In genomic region chr12:131375972-131376345, GRCh38 we compare ENCODE assay signal across 32 cellular contexts.
"Had no signal": no experiment of that assay in that cellular context is flagged by ENCODE, and none has a peak within 500 bp of the region (broad histone marks: within the 10 kb centered on the region; RNA-seq: fewer than 3 reads in every experiment).

No MANE protein-coding gene starts in this region.

- H3K9me3 ChIP-seq: colonic mucosa, esophagus squamous epithelium, gastroesophageal sphincter had no signal

- H3K36me3 ChIP-seq: brain microvascular endothelial cell, colonic mucosa, esophagus squamous epithelium, gastroesophageal sphincter, WERI-Rb-1 had no signal

- DNase-seq: activated B cell treated with CpG ODN at 0.5 μM for 24 hours; activated CD4-positive, alpha-beta T cell treated with anti-CD3 and anti-CD28 coated beads for 48 hours; activated CD4-positive, alpha-beta T cell treated with anti-CD3 and anti-CD28 coated beads, Interleukin-2, amount 50 U/mL, for 1 hour; activated CD4-positive, alpha-beta T cell treated with anti-CD3 and anti-CD28 coated beads, Interleukin-2, amount 50 U/mL, for 48 hours; activated CD8-positive, alpha-beta memory T cell treated with anti-CD3 and anti-CD28 coated beads for 24 hours; activated CD8-positive, alpha-beta T cell treated with anti-CD3 and anti-CD28 coated beads for 36 hours; activated effector memory CD4-positive, alpha-beta T cell treated with Interleukin-2 at 50 U/mL for 16 hours; activated gamma-delta T cell treated with Interleukin-2 at 50 U/mL for 16 hours; activated naive CD4-positive, alpha-beta T cell treated with anti-CD3 and anti-CD28 coated beads, Interleukin-2, amount 50 U/mL, for 16 hours; activated naive CD4-positive, alpha-beta T cell treated with Interleukin-2 at 50 U/mL for 16 hours; activated T-cell treated with anti-CD3 and anti-CD28 coated beads, Interleukin-2, amount 50 U/mL, for 4 hours; amniotic stem cell; anterior cingulate cortex; brain microvascular endothelial cell; caudate nucleus; colonic mucosa; dorsolateral prefrontal cortex; effector CD4-positive, alpha-beta T cell; effector memory CD8-positive, alpha-beta T cell; esophagus squamous epithelium; foreskin melanocyte; T-helper 1 cell; T-helper 17 cell; T1000; WERI-Rb-1 had no signal

- H3K36me3 Mint-ChIP-seq: activated naive CD8-positive, alpha-beta T cell had no signal

- H3K4me1 Mint-ChIP-seq: activated B cell treated with CpG ODN at 0.5 μM for 24 hours; activated T-helper 17 cell treated with anti-CD3 and anti-CD28 coated beads, Interleukin-2, amount 50 U/mL, for 72 hours had no signal

- H3K4me1 ChIP-seq: colonic mucosa had no signal

- H3K4me3 ChIP-seq: colonic mucosa, dorsolateral prefrontal cortex, esophagus squamous epithelium, gastroesophageal sphincter had no signal

- H3K27ac Mint-ChIP-seq: activated B cell treated with CpG ODN at 0.5 μM for 24 hours; activated CD8-positive, alpha-beta T cell treated with anti-CD3 and anti-CD28 coated beads for 36 hours; activated naive CD8-positive, alpha-beta T cell; activated T-helper 17 cell treated with anti-CD3 and anti-CD28 coated beads, Interleukin-2, amount 50 U/mL, for 72 hours; dendritic cell treated with granulocyte-macrophage colony-stimulating factor and Interleukin-4, amounts not matched to agents 40 ng/mL and 50 ng/mL, for 4 days; effector memory CD8-positive, alpha-beta T cell; T-helper 17 cell; T-helper 2 cell treated with Interferon-gamma antibody and Interleukin-4, amounts not matched to agents 5 μg/mL and 100 μg/mL, for 36 hours had no signal

- H3K27me3 Mint-ChIP-seq: activated CD8-positive, alpha-beta T cell treated with anti-CD3 and anti-CD28 coated beads for 36 hours had no signal

- ATAC-seq: activated CD4-positive, CD25-positive, alpha-beta regulatory T cell treated with anti-CD3 and anti-CD28 coated beads, Interleukin-2, amount 50 U/mL, for 24 hours; activated CD8-positive, alpha-beta T cell treated with anti-CD3 and anti-CD28 coated beads for 36 hours; activated T-cell treated with anti-CD3 and anti-CD28 coated beads, Interleukin-2, amount 50 U/mL, for 4 hours; activated T-helper 17 cell treated with anti-CD3 and anti-CD28 coated beads, Interleukin-2, amount 50 U/mL, for 72 hours; effector memory CD8-positive, alpha-beta T cell; gastroesophageal sphincter; T-helper 17 cell had no signal

- H3K9me3 Mint-ChIP-seq: activated B cell treated with CpG ODN at 0.5 μM for 24 hours; activated CD8-positive, alpha-beta T cell treated with anti-CD3 and anti-CD28 coated beads for 36 hours; activated T-cell treated with anti-CD3 and anti-CD28 coated beads, Interleukin-2, amount 50 U/mL, for 4 hours; activated T-helper 17 cell treated with anti-CD3 and anti-CD28 coated beads, Interleukin-2, amount 50 U/mL, for 72 hours; dendritic cell treated with granulocyte-macrophage colony-stimulating factor and Interleukin-4, amounts not matched to agents 40 ng/mL and 50 ng/mL, for 4 days; effector memory CD8-positive, alpha-beta T cell; T-helper 2 cell treated with Interferon-gamma antibody and Interleukin-4, amounts not matched to agents 5 μg/mL and 100 μg/mL, for 36 hours had no signal

- H3K27ac ChIP-seq: brain microvascular endothelial cell, colonic mucosa, dorsolateral prefrontal cortex, epithelial cell of prostate, esophagus squamous epithelium, gastroesophageal sphincter, WERI-Rb-1 had no signal

- H3K27me3 ChIP-seq: brain microvascular endothelial cell, colonic mucosa had no signal

- H3K4me3 Mint-ChIP-seq: activated B cell treated with CpG ODN at 0.5 μM for 24 hours; activated CD8-positive, alpha-beta T cell treated with anti-CD3 and anti-CD28 coated beads for 36 hours; activated naive CD8-positive, alpha-beta T cell; activated T-cell treated with anti-CD3 and anti-CD28 coated beads, Interleukin-2, amount 50 U/mL, for 4 hours; activated T-helper 17 cell treated with anti-CD3 and anti-CD28 coated beads, Interleukin-2, amount 50 U/mL, for 72 hours; dendritic cell treated with granulocyte-macrophage colony-stimulating factor and Interleukin-4, amounts not matched to agents 40 ng/mL and 50 ng/mL, for 4 days; effector memory CD8-positive, alpha-beta T cell; T-helper 17 cell; T-helper 2 cell treated with Interferon-gamma antibody and Interleukin-4, amounts not matched to agents 5 μg/mL and 100 μg/mL, for 36 hours had no signal
